23 cellular contexts compared by ENCODE assay signal in genomic region chr16:67811899-67812298, GRCh38. TPM values are rescaled to one million over a fixed set of nuclear protein-coding genes. Genes with fewer than 3 reads are reported as not detected.
DNase-seq lines count a peak whose midpoint lies in the region; ATAC-seq, FAIRE-seq and TF ChIP-seq lines count a peak whose summit lies in the region.
"Had no signal": no experiment of that assay in that cellular context is flagged by ENCODE, and none has a peak within 500 bp of the region (broad histone marks: within the 10 kb centered on the region; RNA-seq: fewer than 3 reads in every experiment).

No MANE protein-coding gene starts in this region.

- no peak for TF ChIP-seq EP300 in K562 (IDR thresholded peaks at IDR 0.05; ENCODE audit: low read length)

- 0 out of 4 replicates have a peak, but pooled peaks cover 0 to 5% of the 10 kb centered on the region in 2 experiments for H3K79me1 ChIP-seq in IMR-90 (ENCODE audit: low read depth in 1 of 2, low read length in 2 of 2)

- intact Hi-C loops in natural killer cell (cut with micrococcal nuclease) (no loop called here), IMR-90 (cut with micrococcal nuclease) (no loop called here), K562 (cut with micrococcal nuclease) (no loop called here)

- no peak overlapping the region for H3K4me3 ChIP-seq in IMR-90 (ENCODE audit: insufficient read depth, low read depth, low read length)
- no peak overlapping the region for H3K4me3 ChIP-seq in K562
- H3K4me3 ChIP-seq: A549; BLaER1 treated with 17β-estradiol and CSF1 and Interleukin-3, amounts not matched to agents 10 nM and 100 nM had no signal

- H3K27ac Mint-ChIP-seq in natural killer cell treated with Interleukin-12 subunit alpha and Interleukin-12 subunit beta and Interleukin-15 and Interleukin-18, amount 100 ng/mL, for 72 hours: no peak overlapping the region
- H3K27ac Mint-ChIP-seq in natural killer cell: no peak overlapping the region
- H3K27ac Mint-ChIP-seq: B cell; CD4-positive, alpha-beta T cell; CD8-positive, alpha-beta T cell had no signal

- no peaks in the 10 kb centered on the region for H3K36me3 ChIP-seq in IMR-90 (ENCODE audit: control insufficient read depth, insufficient read depth, low read length)
- H3K36me3 ChIP-seq in K562 (ENCODE audit: control insufficient read depth, insufficient read depth, low read length): no peaks in the 10 kb centered on the region
- H3K36me3 ChIP-seq: BLaER1 treated with 17β-estradiol and CSF1 and Interleukin-3, amounts not matched to agents 10 nM and 100 nM had no signal

- no peak overlapping the region for H3K9ac ChIP-seq in IMR-90 (ENCODE audit: low read depth, low read length)
- H3K9ac ChIP-seq in K562 (ENCODE audit: insufficient read depth in 1 of 2, low read depth in 2 of 2, low read length in 2 of 2): no peak overlapping the region
- H3K9ac ChIP-seq: BLaER1 treated with 17β-estradiol and CSF1 and Interleukin-3, amounts not matched to agents 10 nM and 100 nM had no signal

- H2BK15ac ChIP-seq in IMR-90 (ENCODE audit: low read depth, low read length): no peak overlapping the region

- H2BK120ac ChIP-seq in IMR-90 (ENCODE audit: low read depth, low read length): no peak overlapping the region

- POLR2A ChIA-PET in IMR-90 (lab: Charles Lee; ENCODE audit: unreplicated experiment): no interaction called here
- POLR2A ChIA-PET in K562 (lab: Yijun Ruan, JAX): no interaction called here

- in situ Hi-C loops in IMR-90 (cut with MboI; ENCODE audit: low sequenced_read_pairs) (loop anchor here (5.0 kb wide), 1 partner anchor 115 kb away; no protein-coding TSS in a partner anchor), K562 (cut with MboI) (loop anchor here (10.0 kb wide), 1 partner anchor 233 kb away; no protein-coding TSS in a partner anchor)

- no peak overlapping the region for H3K56ac ChIP-seq in IMR-90 (ENCODE audit: extremely low read depth, insufficient read depth, low read length)

- WGBS in IMR-90 (ENCODE audit: extremely low coverage in 2 of 2, insufficient read length in 1 of 2), 2 experiments: 88% methylated on average over 1 of the region's 1 CpG; no CpG with 5 or more reads in 1 of the 2 experiments
- WGBS in K562 (ENCODE audit: insufficient coverage, low coverage, missing lambda C conversion rate): 42% methylated on average over 1 of the region's 1 CpG

- H3K9me3 ChIP-seq in IMR-90 (ENCODE audit: control insufficient read depth, insufficient read depth, low read length) (no peaks in the 10 kb centered on the region), K562 (replicated peaks; ENCODE audit: control insufficient read depth, insufficient read depth, low read depth, low read length) (no peaks in the 10 kb centered on the region)
- H3K9me3 ChIP-seq: A549; BLaER1 treated with 17β-estradiol and CSF1 and Interleukin-3, amounts not matched to agents 10 nM and 100 nM; Caco-2 had no signal

- no peaks in the 10 kb centered on the region for H3K9me3 Mint-ChIP-seq in natural killer cell treated with Interleukin-12 subunit alpha and Interleukin-12 subunit beta and Interleukin-15 and Interleukin-18, amount 100 ng/mL, for 72 hours
- no peaks in the 10 kb centered on the region for H3K9me3 Mint-ChIP-seq in natural killer cell
- H3K9me3 Mint-ChIP-seq: CD4-positive, alpha-beta T cell; CD8-positive, alpha-beta T cell had no signal

- no peak overlapping the region for H3K18ac ChIP-seq in IMR-90 (ENCODE audit: low read depth, low read length)

- no peak overlapping the region for H2BK20ac ChIP-seq in IMR-90 (ENCODE audit: low read depth, low read length)

- H3K4me2 ChIP-seq in IMR-90 (ENCODE audit: low read depth, low read length): no peak overlapping the region
- no peak overlapping the region for H3K4me2 ChIP-seq in K562 (ENCODE audit: insufficient read depth, low read length)
- H3K4me2 ChIP-seq: A549; BLaER1 treated with 17β-estradiol and CSF1 and Interleukin-3, amounts not matched to agents 10 nM and 100 nM had no signal

- no peak overlapping the region for H2BK5ac ChIP-seq in IMR-90 (ENCODE audit: low read depth, low read length, poor library complexity, severe bottlenecking)

- no peak overlapping the region for H3K4ac ChIP-seq in IMR-90 (ENCODE audit: low read depth, low read length)

- H2AK9ac ChIP-seq in IMR-90 (replicated peaks; ENCODE audit: low read depth, low read length, poor library complexity): no peak overlapping the region

- H4K91ac ChIP-seq in IMR-90 (ENCODE audit: insufficient read depth, low read depth, low read length): no peak overlapping the region

- H3K27me3 ChIP-seq in IMR-90 (ENCODE audit: control insufficient read depth, insufficient read depth, low read length) (0 out of 2 replicates have a peak, but pooled peaks cover 2% of the 10 kb centered on the region), K562 (ENCODE audit: control insufficient read depth in 2 of 2, insufficient read depth in 2 of 2, low read length in 2 of 2) (no peaks in the 10 kb centered on the region)
- H3K27me3 ChIP-seq: BLaER1 treated with 17β-estradiol and CSF1 and Interleukin-3, amounts not matched to agents 10 nM and 100 nM had no signal

- no peak overlapping the region for H2AFZ ChIP-seq in IMR-90 (replicated peaks; ENCODE audit: low read length, poor library complexity)
- H2AFZ ChIP-seq in K562 (ENCODE audit: low read depth, low read length): no peak overlapping the region

- H4K5ac ChIP-seq in IMR-90 (ENCODE audit: low read depth, low read length): no peak overlapping the region

- TF ChIP-seq CTCF in natural killer cell (IDR thresholded peaks at IDR 0.05): no peak
- no peak for TF ChIP-seq CTCF in IMR-90 (conservative IDR thresholded peaks at IDR 0.05; ENCODE audit: low read depth, low read length)
- no peak for TF ChIP-seq CTCF in K562 (IDR thresholded peaks at IDR 0.05 in 2 of 3, conservative IDR thresholded peaks at IDR 0.05 in 1 of 3; ENCODE audit: insufficient read depth in 2 of 3, low read depth in 1 of 3, low read length in 3 of 3)

- H4K8ac ChIP-seq in IMR-90 (ENCODE audit: low read depth in 2 of 2, low read length in 2 of 2): no peak overlapping the region

- H3K14ac ChIP-seq in IMR-90 (replicated peaks; ENCODE audit: low read depth, low read length): no peak overlapping the region

- H4K20me1 ChIP-seq in IMR-90 (ENCODE audit: insufficient read depth, low read length): no peaks in the 10 kb centered on the region
- H4K20me1 ChIP-seq in K562 (replicated peaks; ENCODE audit: control insufficient read depth, insufficient read depth, low read length): no peaks in the 10 kb centered on the region
- H4K20me1 ChIP-seq: BLaER1 treated with 17β-estradiol and CSF1 and Interleukin-3, amounts not matched to agents 10 nM and 100 nM had no signal

- H3K4me1 ChIP-seq in IMR-90 (ENCODE audit: control insufficient read depth, insufficient read depth, low read length) (no peaks in the 10 kb centered on the region), K562 (replicated peaks in 1 of 2; ENCODE audit: control insufficient read depth in 2 of 2, insufficient read depth in 2 of 2, low read length in 2 of 2) (peaks cover 5 to 12% of the 10 kb centered on the region in 2 experiments; a peak in 3 of 5 replicates)
- H3K4me1 ChIP-seq: Caco-2 had no signal

- no peaks in the 10 kb centered on the region for H3K79me2 ChIP-seq in K562 (ENCODE audit: control insufficient read depth, insufficient read depth, low read length)

- no peaks in the 10 kb centered on the region for H3K27me3 Mint-ChIP-seq in natural killer cell treated with Interleukin-12 subunit alpha and Interleukin-12 subunit beta and Interleukin-15 and Interleukin-18, amount 100 ng/mL, for 72 hours
- H3K27me3 Mint-ChIP-seq in natural killer cell (ENCODE audit: low read depth in 2 of 2): no peaks in the 10 kb centered on the region
- H3K27me3 Mint-ChIP-seq: B cell; CD4-positive, alpha-beta T cell had no signal

- TF ChIP-seq RAD21 in IMR-90 (IDR thresholded peaks at IDR 0.05; ENCODE audit: low read length) (no peak), K562 (CRISPR knock-in tag; conservative IDR thresholded peaks at IDR 0.05 in 1 of 2, IDR thresholded peaks at IDR 0.05 in 1 of 2) (no peak)

- peak; percentile 25 for DNase-seq in natural killer cell treated with Interleukin-12 subunit alpha and Interleukin-12 subunit beta and Interleukin-15 and Interleukin-18, amount 100 ng/mL, for 72 hours (ENCODE audit: low spot score)
- DNase-seq in natural killer cell: no peak
- DNase-seq in IMR-90: no peak
- DNase-seq in K562 (ENCODE audit: extremely low read depth in 1 of 4, low spot score in 3 of 4): no peak
- DNase-seq in inferior parietal cortex (ENCODE audit: extremely low spot score): no peak
- DNase-seq: AML-193; Caco-2; Calu3; CD4-positive, alpha-beta T cell; CD8-positive, alpha-beta T cell; DMS79 treated with DMSO at 0.1 percent for 48 hours; GF-D8 had no signal

- H3K9me1 ChIP-seq in IMR-90 (ENCODE audit: insufficient read depth, low read length) (no peaks in the 10 kb centered on the region), K562 (ENCODE audit: control insufficient read depth, insufficient read depth, low read length) (no peaks in the 10 kb centered on the region)

- H2AK5ac ChIP-seq in IMR-90 (ENCODE audit: low read depth, low read length): no peak overlapping the region

- H3K4me1 Mint-ChIP-seq in natural killer cell treated with Interleukin-12 subunit alpha and Interleukin-12 subunit beta and Interleukin-15 and Interleukin-18, amount 100 ng/mL, for 72 hours (ENCODE audit: low read depth in 2 of 2): peaks cover 7 to 8% of the 10 kb centered on the region in 2 donors
- H3K4me1 Mint-ChIP-seq in natural killer cell: peaks cover 0 to 10% of the 10 kb centered on the region in 2 donors

- no peak for FAIRE-seq in K562 (lab: Jason Lieb, UNC)
- FAIRE-seq: A549, D721Med, G401.6, GM12891, GM18507 had no signal

- H3K27ac ChIP-seq in IMR-90 (ENCODE audit: insufficient read depth, low read length) (no peak overlapping the region), K562 (ENCODE audit: extremely low read depth, low read depth, low read length) (no peak overlapping the region)
- H3K27ac ChIP-seq: 22Rv1; A549; BLaER1 treated with 17β-estradiol and CSF1 and Interleukin-3, amounts not matched to agents 10 nM and 100 nM; C4-2B had no signal

- no peaks in the 10 kb centered on the region for H3K36me3 Mint-ChIP-seq in natural killer cell treated with Interleukin-12 subunit alpha and Interleukin-12 subunit beta and Interleukin-15 and Interleukin-18, amount 100 ng/mL, for 72 hours
- no peaks in the 10 kb centered on the region for H3K36me3 Mint-ChIP-seq in natural killer cell
- H3K36me3 Mint-ChIP-seq: CD8-positive, alpha-beta T cell had no signal

- TF ChIP-seq POLR2A in IMR-90 (IDR thresholded peaks at IDR 0.05; ENCODE audit: low read depth, low read length) (no peak), K562 (conservative IDR thresholded peaks at IDR 0.05) (no peak)

- BruUV-seq in IMR-90 (replicated peaks; lab: Mats Ljungman, UMichigan): no TSS peak
- no TSS peak for BruUV-seq in K562 (replicated peaks; lab: Mats Ljungman, UMichigan)

- ATAC-seq in natural killer cell treated with Interleukin-12 subunit alpha and Interleukin-12 subunit beta and Interleukin-15 and Interleukin-18, amount 100 ng/mL, for 72 hours: no peak
- ATAC-seq in natural killer cell (no peak), IMR-90 (ENCODE audit: low read depth) (no peak), K562 (no peak), GM18502 (IDR thresholded peaks at IDR 0.05; ENCODE audit: poor library complexity, unreplicated experiment) (no peak), GM19324 (IDR thresholded peaks at IDR 0.05; ENCODE audit: low FRiP score, unreplicated experiment) (no peak)
- ATAC-seq: A549; CD8-positive, alpha-beta T cell had no signal

- no peak overlapping the region for H3K4me3 Mint-ChIP-seq in natural killer cell treated with Interleukin-12 subunit alpha and Interleukin-12 subunit beta and Interleukin-15 and Interleukin-18, amount 100 ng/mL, for 72 hours
- no peak overlapping the region for H3K4me3 Mint-ChIP-seq in natural killer cell
- H3K4me3 Mint-ChIP-seq: B cell; CD4-positive, alpha-beta T cell; CD8-positive, alpha-beta T cell had no signal

- dilution Hi-C loops in IMR-90 (cut with HindIII; ENCODE audit: low sequenced_read_pairs, unreplicated experiment): no loop called here

- 0 out of 2 replicates have a peak overlapping the region, but pooled peaks have one; percentile 38 for H3K23ac ChIP-seq in IMR-90 (ENCODE audit: low read depth, low read length)

- CTCF ChIA-PET in IMR-90 (lab: Yijun Ruan, JAX) (no interaction called here), K562 (lab: Yijun Ruan, JAX; ENCODE audit: low intra/inter-chr PET ratio) (no interaction called here)

RNA-seq across cellular contexts. Expression of gene TSNAXIP1, which starts 5.2 kb away (rescaled TPM):
- 1 to 10 TPM in 1 of 2 donors, under 1 TPM in 1; 0.24 to 1.1 TPM for total RNA-seq in natural killer cell treated with Interleukin-12 subunit alpha and Interleukin-12 subunit beta and Interleukin-15 and Interleukin-18, amount 100 ng/mL, for 72 hours
- total RNA-seq in natural killer cell (under 1 TPM in 2 of 3 donors, not detected in 1; 0.15 to 0.68 TPM), IMR-90 (2012; rRNA removed) (0.56 and 0.72 TPM in 2 replicates), K562 (2014; rRNA removed) (not detected in 2 replicates), K562 (2014; rRNA removed; fragmentation: Illumina TruSeq; extraction: Trizol) (not detected in 2 replicates), K562 (2015; rRNA removed; fragmentation: Illumina TruSeq; extraction: Trizol) (0.11 and 0.14 TPM in 2 replicates), K562 (2021) (not detected in 2 replicates)
- polyA plus RNA-seq in IMR-90 (2012; rRNA removed) (1.4 and 1.6 TPM in 2 replicates), K562 (2011; rRNA removed) (0.11 and 0.12 TPM in 2 replicates), K562 (2014; fragmentation: Illumina TruSeq; extraction: Trizol) (0.04 and 0.22 TPM in 2 replicates), K562 (2014; fragmentation: Nextera tagmentation; extraction: Ambion mirVana) (under 1 TPM in 1 of 2 experiments, not detected in 1; 0.03 TPM), K562 (2014; rRNA removed) (0.24 and 0.35 TPM in 2 replicates)
- polyA plus RNA-seq in IMR-90 (2012; cell fraction: cytosol; rRNA removed): 0.24 and 0.47 TPM in 2 replicates
- 16.6 and 18.9 TPM in 2 replicates for polyA plus RNA-seq in IMR-90 (2012; cell fraction: nucleus; rRNA removed; ENCODE audit: low replicate concordance)
- total RNA-seq in K562 (2011; cell fraction: chromatin; rRNA removed; ENCODE audit: low replicate concordance): 0.86 TPM in 1 of 2 replicates, not detected in the other
- total RNA-seq in K562 (2011; cell fraction: nucleolus; rRNA removed): 0.39 and 0.67 TPM in 2 replicates
- total RNA-seq in K562 (2011; cell fraction: nucleoplasm; rRNA removed): 0.15 TPM in 1 of 2 replicates, not detected in the other
- polyA plus RNA-seq in K562 (2011; cell fraction: cytosol; rRNA removed): 0.04 and 0.21 TPM in 2 replicates
- 1.6 and 1.9 TPM in 2 replicates for polyA plus RNA-seq in K562 (2011; cell fraction: nucleus; rRNA removed)
- polyA plus RNA-seq in K562 (2012): 0.10 TPM in 1 of 2 replicates, not detected in the other
- polyA minus RNA-seq in K562 (2011; rRNA and poly(A)+ RNA removed): 0.24 and 0.39 TPM in 2 replicates
- not detected in 2 replicates for polyA minus RNA-seq in K562 (2011; cell fraction: cytosol; rRNA and poly(A)+ RNA removed)
- 0.13 TPM in 1 of 2 replicates, not detected in the other for polyA minus RNA-seq in K562 (2011; cell fraction: nucleus; rRNA and poly(A)+ RNA removed)

RNA-seq across cellular contexts. Expression of gene RANBP10, which starts 5.5 kb away (rescaled TPM):
- total RNA-seq in natural killer cell treated with Interleukin-12 subunit alpha and Interleukin-12 subunit beta and Interleukin-15 and Interleukin-18, amount 100 ng/mL, for 72 hours: 10 to 100 TPM; 28.0 to 31.0 TPM
- total RNA-seq in natural killer cell (10 to 100 TPM; 20.9 to 25.8 (median 24.5) TPM), IMR-90 (2012; rRNA removed) (2.2 and 2.7 TPM in 2 replicates), K562 (2014; rRNA removed) (4.5 and 7.7 TPM in 2 replicates), K562 (2014; rRNA removed; fragmentation: Illumina TruSeq; extraction: Trizol) (4.8 TPM in 2 replicates), K562 (2015; rRNA removed; fragmentation: Illumina TruSeq; extraction: Trizol) (5.9 and 6.4 TPM in 2 replicates), K562 (2021) (16.2 and 19.3 TPM in 2 replicates)
- polyA plus RNA-seq in IMR-90 (2012; rRNA removed) (12.1 and 13.0 TPM in 2 replicates), K562 (2011; rRNA removed) (10.4 and 19.8 TPM in 2 replicates), K562 (2014; fragmentation: Illumina TruSeq; extraction: Trizol) (14.8 and 15.4 TPM in 2 replicates), K562 (2014; fragmentation: Nextera tagmentation; extraction: Ambion mirVana) (1 to 10 TPM in 1 of 2 experiments, under 1 TPM in 1; 0.61 to 1.4 TPM), K562 (2014; rRNA removed) (9.9 and 10.2 TPM in 2 replicates)
- 5.8 and 7.9 TPM in 2 replicates for polyA plus RNA-seq in IMR-90 (2012; cell fraction: cytosol; rRNA removed)
- 37.6 and 40.5 TPM in 2 replicates for polyA plus RNA-seq in IMR-90 (2012; cell fraction: nucleus; rRNA removed; ENCODE audit: low replicate concordance)
- total RNA-seq in K562 (2011; cell fraction: chromatin; rRNA removed; ENCODE audit: low replicate concordance): 28.9 and 56.2 TPM in 2 replicates
- 28.6 and 28.7 TPM in 2 replicates for total RNA-seq in K562 (2011; cell fraction: nucleolus; rRNA removed)
- total RNA-seq in K562 (2011; cell fraction: nucleoplasm; rRNA removed): 26.3 and 27.1 TPM in 2 replicates
- 12.6 and 15.1 TPM in 2 replicates for polyA plus RNA-seq in K562 (2011; cell fraction: cytosol; rRNA removed)
- polyA plus RNA-seq in K562 (2011; cell fraction: nucleus; rRNA removed): 35.3 and 40.0 TPM in 2 replicates
- polyA plus RNA-seq in K562 (2012): 11.5 and 16.0 TPM in 2 replicates
- 20.3 and 21.7 TPM in 2 replicates for polyA minus RNA-seq in K562 (2011; rRNA and poly(A)+ RNA removed)
- polyA minus RNA-seq in K562 (2011; cell fraction: cytosol; rRNA and poly(A)+ RNA removed): 10.1 and 10.7 TPM in 2 replicates
- polyA minus RNA-seq in K562 (2011; cell fraction: nucleus; rRNA and poly(A)+ RNA removed): 12.9 and 17.8 TPM in 2 replicates

RNA-seq across cellular contexts. Expression of gene THAP11, which starts 30.2 kb away (rescaled TPM):
- total RNA-seq in natural killer cell treated with Interleukin-12 subunit alpha and Interleukin-12 subunit beta and Interleukin-15 and Interleukin-18, amount 100 ng/mL, for 72 hours: 10 to 100 TPM; 30.5 to 45.9 TPM
- total RNA-seq in natural killer cell (10 to 100 TPM; 25.5 to 35.8 (median 30.3) TPM), IMR-90 (2012; rRNA removed) (13.3 and 13.9 TPM in 2 replicates), K562 (2014; rRNA removed) (31.6 and 38.1 TPM in 2 replicates), K562 (2014; rRNA removed; fragmentation: Illumina TruSeq; extraction: Trizol) (12.4 and 13.5 TPM in 2 replicates), K562 (2015; rRNA removed; fragmentation: Illumina TruSeq; extraction: Trizol) (21.1 and 21.5 TPM in 2 replicates), K562 (2021) (30.1 TPM in 2 replicates)
- polyA plus RNA-seq in IMR-90 (2012; rRNA removed) (14.5 and 16.7 TPM in 2 replicates), K562 (2011; rRNA removed) (22.5 TPM in 2 replicates), K562 (2014; fragmentation: Illumina TruSeq; extraction: Trizol) (12.0 and 14.7 TPM in 2 replicates), K562 (2014; fragmentation: Nextera tagmentation; extraction: Ambion mirVana) (1 to 10 TPM; 2.4 to 3.6 TPM), K562 (2014; rRNA removed) (21.4 and 24.7 TPM in 2 replicates)
- 23.5 and 29.1 TPM in 2 replicates for polyA plus RNA-seq in IMR-90 (2012; cell fraction: cytosol; rRNA removed)
- 7.1 and 11.0 TPM in 2 replicates for polyA plus RNA-seq in IMR-90 (2012; cell fraction: nucleus; rRNA removed; ENCODE audit: low replicate concordance)
- 4.2 and 10.7 TPM in 2 replicates for total RNA-seq in K562 (2011; cell fraction: chromatin; rRNA removed; ENCODE audit: low replicate concordance)
- 12.9 and 13.3 TPM in 2 replicates for total RNA-seq in K562 (2011; cell fraction: nucleolus; rRNA removed)
- total RNA-seq in K562 (2011; cell fraction: nucleoplasm; rRNA removed): 9.1 and 9.5 TPM in 2 replicates
- polyA plus RNA-seq in K562 (2011; cell fraction: cytosol; rRNA removed): 23.6 and 48.9 TPM in 2 replicates
- 14.9 and 15.4 TPM in 2 replicates for polyA plus RNA-seq in K562 (2011; cell fraction: nucleus; rRNA removed)
- polyA plus RNA-seq in K562 (2012): 18.6 and 23.6 TPM in 2 replicates
- 12.6 and 16.7 TPM in 2 replicates for polyA minus RNA-seq in K562 (2011; rRNA and poly(A)+ RNA removed)
- 13.6 and 15.6 TPM in 2 replicates for polyA minus RNA-seq in K562 (2011; cell fraction: cytosol; rRNA and poly(A)+ RNA removed)
- 5.3 and 7.9 TPM in 2 replicates for polyA minus RNA-seq in K562 (2011; cell fraction: nucleus; rRNA and poly(A)+ RNA removed)

RNA-seq across cellular contexts. Expression of gene NUTF2, which starts 34.8 kb away (rescaled TPM):
- 100 to 1,000 TPM; 114 to 124 TPM for total RNA-seq in natural killer cell treated with Interleukin-12 subunit alpha and Interleukin-12 subunit beta and Interleukin-15 and Interleukin-18, amount 100 ng/mL, for 72 hours
- total RNA-seq in natural killer cell (10 to 100 TPM; 43.2 to 47.1 (median 43.3) TPM), IMR-90 (2012; rRNA removed) (42.7 and 55.0 TPM in 2 replicates), K562 (2014; rRNA removed) (118 and 124 TPM in 2 replicates), K562 (2014; rRNA removed; fragmentation: Illumina TruSeq; extraction: Trizol) (106 and 111 TPM in 2 replicates), K562 (2015; rRNA removed; fragmentation: Illumina TruSeq; extraction: Trizol) (129 and 147 TPM in 2 replicates), K562 (2021) (141 and 146 TPM in 2 replicates)
- polyA plus RNA-seq in IMR-90 (2012; rRNA removed) (361 and 399 TPM in 2 replicates), K562 (2011; rRNA removed) (125 and 181 TPM in 2 replicates), K562 (2014; fragmentation: Illumina TruSeq; extraction: Trizol) (199 and 236 TPM in 2 replicates), K562 (2014; fragmentation: Nextera tagmentation; extraction: Ambion mirVana) (100 to 1,000 TPM; 244 to 246 TPM), K562 (2014; rRNA removed) (183 and 248 TPM in 2 replicates)
- 92.1 and 120 TPM in 2 replicates for polyA plus RNA-seq in IMR-90 (2012; cell fraction: cytosol; rRNA removed)
- 102 and 127 TPM in 2 replicates for polyA plus RNA-seq in IMR-90 (2012; cell fraction: nucleus; rRNA removed; ENCODE audit: low replicate concordance)
- total RNA-seq in K562 (2011; cell fraction: chromatin; rRNA removed; ENCODE audit: low replicate concordance): 64.0 and 124 TPM in 2 replicates
- 96.3 and 98.1 TPM in 2 replicates for total RNA-seq in K562 (2011; cell fraction: nucleolus; rRNA removed)
- total RNA-seq in K562 (2011; cell fraction: nucleoplasm; rRNA removed): 87.5 and 97.2 TPM in 2 replicates
- 221 and 371 TPM in 2 replicates for polyA plus RNA-seq in K562 (2011; cell fraction: cytosol; rRNA removed)
- polyA plus RNA-seq in K562 (2011; cell fraction: nucleus; rRNA removed): 195 and 197 TPM in 2 replicates
- 129 and 256 TPM in 2 replicates for polyA plus RNA-seq in K562 (2012)
- polyA minus RNA-seq in K562 (2011; rRNA and poly(A)+ RNA removed): 180 and 188 TPM in 2 replicates
- polyA minus RNA-seq in K562 (2011; cell fraction: cytosol; rRNA and poly(A)+ RNA removed): 133 and 184 TPM in 2 replicates
- polyA minus RNA-seq in K562 (2011; cell fraction: nucleus; rRNA and poly(A)+ RNA removed): 39.2 and 62.3 TPM in 2 replicates

RNA-seq across cellular contexts. Expression of gene CENPT, which starts 35.6 kb away (rescaled TPM):
- total RNA-seq in natural killer cell treated with Interleukin-12 subunit alpha and Interleukin-12 subunit beta and Interleukin-15 and Interleukin-18, amount 100 ng/mL, for 72 hours: 10 to 100 TPM; 51.6 to 83.7 TPM
- total RNA-seq in natural killer cell (10 to 100 TPM; 68.6 to 81.3 (median 78.9) TPM), IMR-90 (2012; rRNA removed) (33.3 TPM in 2 replicates), K562 (2014; rRNA removed) (67.1 and 73.7 TPM in 2 replicates), K562 (2014; rRNA removed; fragmentation: Illumina TruSeq; extraction: Trizol) (15.1 and 20.1 TPM in 2 replicates), K562 (2015; rRNA removed; fragmentation: Illumina TruSeq; extraction: Trizol) (37.7 and 39.7 TPM in 2 replicates), K562 (2021) (62.9 and 65.7 TPM in 2 replicates)
- polyA plus RNA-seq in IMR-90 (2012; rRNA removed) (83.1 and 86.4 TPM in 2 replicates), K562 (2011; rRNA removed) (44.1 and 57.0 TPM in 2 replicates), K562 (2014; fragmentation: Illumina TruSeq; extraction: Trizol) (55.2 and 57.7 TPM in 2 replicates), K562 (2014; fragmentation: Nextera tagmentation; extraction: Ambion mirVana) (1 to 10 TPM; 3.6 to 8.3 TPM), K562 (2014; rRNA removed) (89.1 and 94.2 TPM in 2 replicates)
- 42.5 and 48.8 TPM in 2 replicates for polyA plus RNA-seq in IMR-90 (2012; cell fraction: cytosol; rRNA removed)
- polyA plus RNA-seq in IMR-90 (2012; cell fraction: nucleus; rRNA removed; ENCODE audit: low replicate concordance): 500 and 808 TPM in 2 replicates
- 148 and 303 TPM in 2 replicates for total RNA-seq in K562 (2011; cell fraction: chromatin; rRNA removed; ENCODE audit: low replicate concordance)
- total RNA-seq in K562 (2011; cell fraction: nucleolus; rRNA removed): 234 and 236 TPM in 2 replicates
- total RNA-seq in K562 (2011; cell fraction: nucleoplasm; rRNA removed): 115 and 154 TPM in 2 replicates
- 50.3 and 77.4 TPM in 2 replicates for polyA plus RNA-seq in K562 (2011; cell fraction: cytosol; rRNA removed)
- 431 and 574 TPM in 2 replicates for polyA plus RNA-seq in K562 (2011; cell fraction: nucleus; rRNA removed)
- 56.5 and 66.4 TPM in 2 replicates for polyA plus RNA-seq in K562 (2012)
- polyA minus RNA-seq in K562 (2011; rRNA and poly(A)+ RNA removed): 22.1 and 23.9 TPM in 2 replicates
- polyA minus RNA-seq in K562 (2011; cell fraction: cytosol; rRNA and poly(A)+ RNA removed): 24.4 and 24.6 TPM in 2 replicates
- polyA minus RNA-seq in K562 (2011; cell fraction: nucleus; rRNA and poly(A)+ RNA removed): 66.0 and 75.9 TPM in 2 replicates
